In the genomic region with DNA sequence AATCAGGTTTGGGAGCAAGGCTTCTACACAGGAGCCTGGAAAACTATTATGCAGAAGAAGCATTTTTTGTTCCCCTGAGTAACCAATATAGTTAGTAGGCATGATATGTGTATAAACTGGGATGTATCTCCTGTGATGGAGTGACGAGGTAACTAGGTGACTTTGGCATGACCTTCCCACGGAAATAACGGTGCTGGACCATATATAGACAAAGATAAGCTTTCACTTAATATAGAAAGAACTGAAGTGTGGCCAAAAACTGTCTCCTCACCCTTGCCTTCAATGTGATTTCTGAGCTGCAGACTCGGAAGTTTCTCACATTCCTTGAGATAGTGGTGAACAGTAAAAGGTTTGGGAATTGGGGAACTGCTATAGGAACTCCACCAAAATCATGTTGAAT, we compare ENCODE assay signal across 16 cellular contexts.
"Had no signal": no experiment of that assay in that cellular context is flagged by ENCODE, and none has a peak within 500 bp of the region (broad histone marks: within the 10 kb centered on the region; RNA-seq: fewer than 3 reads in every experiment).

No MANE protein-coding gene starts in this region.

- H3K9me3 ChIP-seq: colonic mucosa, neutrophil, SK-N-SH, upper lobe of right lung had no signal

- H3K27ac ChIP-seq: colonic mucosa, hepatocyte, neutrophil, upper lobe of right lung had no signal

- ATAC-seq: activated CD4-positive, alpha-beta T cell treated with anti-CD3 and anti-CD28 coated beads for 36 hours; activated CD8-positive, alpha-beta memory T cell treated with anti-CD3 and anti-CD28 coated beads, Interleukin-2, amount 10 ng/mL, durations not matched to agents 7 days and 5 days; esophagus mucosa; natural killer cell treated with Interleukin-12 subunit alpha and Interleukin-12 subunit beta and Interleukin-15 and Interleukin-18, amount 100 ng/mL, for 72 hours; upper lobe of right lung had no signal

- H3K27me3 ChIP-seq: colonic mucosa, hepatocyte, neutrophil, upper lobe of right lung had no signal

- FAIRE-seq: small intestine, TTC549 had no signal

- DNase-seq: activated CD4-positive, alpha-beta memory T cell treated with anti-CD3 and anti-CD28 coated beads for 36 hours; activated CD4-positive, alpha-beta T cell treated with anti-CD3 and anti-CD28 coated beads for 36 hours; activated CD8-positive, alpha-beta memory T cell treated with anti-CD3 and anti-CD28 coated beads, Interleukin-2, amount 10 ng/mL, durations not matched to agents 7 days and 5 days; colonic mucosa; left cardiac atrium; retina; SK-N-SH; small intestine; stimulated activated CD4-positive, alpha-beta T cell treated with anti-CD3 and anti-CD28 coated beads, Interleukin-15, amount 100 ng/mL, for 24 hours; stimulated activated CD4-positive, alpha-beta T cell treated with anti-CD3 and anti-CD28 coated beads, Interleukin-2, amount 100 ng/mL, for 48 hours; upper lobe of right lung had no signal

- H3K4me3 ChIP-seq: colonic mucosa, hepatocyte, upper lobe of right lung had no signal

- H3K36me3 ChIP-seq: colonic mucosa, neutrophil, upper lobe of right lung had no signal

- H3K4me1 ChIP-seq: colonic mucosa, upper lobe of right lung had no signal
